8 cellular contexts compared by ENCODE assay signal in the genomic region with DNA sequence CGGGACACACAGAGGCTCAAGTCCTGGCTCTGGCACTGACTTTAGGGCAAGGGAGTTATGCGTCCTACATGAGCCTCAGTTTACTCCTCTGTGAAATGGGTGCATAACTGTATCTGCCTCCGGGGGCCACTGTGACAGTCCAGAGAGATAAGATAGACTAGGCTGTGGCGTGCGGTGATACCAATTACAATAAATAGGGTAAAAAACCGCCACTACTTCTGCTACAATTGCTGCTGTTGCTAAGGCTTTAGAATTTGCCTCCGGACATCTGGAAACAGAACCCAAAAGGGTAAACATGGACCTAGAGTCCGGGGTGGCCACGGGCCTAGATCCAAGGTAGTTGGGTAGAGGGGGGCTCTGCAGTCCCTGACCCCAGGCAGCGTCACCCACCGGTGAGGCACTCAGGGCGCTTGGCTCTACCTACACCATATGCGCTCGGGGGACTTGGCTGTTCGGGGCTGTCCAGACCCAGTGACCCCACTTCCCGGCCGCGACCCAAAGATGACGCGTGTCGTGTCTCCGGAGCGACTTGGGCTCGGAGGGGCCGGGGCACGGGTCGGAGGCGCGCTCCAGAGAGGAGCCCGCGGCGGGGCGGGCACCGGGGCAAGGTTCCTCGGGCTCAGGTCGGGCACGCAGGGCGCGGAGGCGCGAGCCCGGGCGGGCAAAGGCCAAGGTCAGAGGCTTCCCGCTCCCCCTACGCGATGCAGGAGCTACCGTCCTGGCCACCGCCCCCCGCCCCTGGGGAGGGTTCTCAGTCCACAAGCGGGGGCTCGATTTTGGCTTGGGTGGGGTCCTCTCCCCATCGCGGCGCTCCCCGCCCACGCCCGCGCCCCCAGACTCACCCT. TPM values are rescaled to one million over a fixed set of nuclear protein-coding genes. Genes with fewer than 3 reads are reported as not detected.
DNase-seq lines count a peak whose midpoint lies in the region; ATAC-seq and TF ChIP-seq lines count a peak whose summit lies in the region.

No MANE protein-coding gene starts in this region.

- H3K27ac ChIP-seq in SK-N-MC (no peak overlapping the region), fibroblast of lung (ENCODE audit: insufficient read depth, low read length) (no peak overlapping the region), neural progenitor cell (no peak overlapping the region)

- H3K4me2 ChIP-seq in fibroblast of lung (ENCODE audit: extremely low read depth, insufficient read depth, low read length), result peak overlapping the region; percentile 64
- H3K4me2 ChIP-seq in neural progenitor cell, result peak overlapping the region; percentile 99

- peak; percentile 51 for DNase-seq in activated CD8-positive, alpha-beta memory T cell treated with anti-CD3 and anti-CD28 coated beads, Interleukin-2, amount 50 U/mL, for 48 hours
- no peak for DNase-seq in activated CD8-positive, alpha-beta memory T cell treated with anti-CD3 and anti-CD28 coated beads, Interleukin-2, amount 50 U/mL, for 4 hours
- no peak for DNase-seq in SK-N-MC (ENCODE audit: low read depth, low spot score)
- no peak for DNase-seq in fibroblast of lung (ENCODE audit: low read depth in 2 of 2)
- DNase-seq in neural progenitor cell (ENCODE audit: low spot score), result peak; percentile 36

- H3K79me2 ChIP-seq in fibroblast of lung (ENCODE audit: control insufficient read depth, insufficient read depth, low read length) (no peaks in the 10 kb centered on the region), neural progenitor cell (ENCODE audit: low read depth) (peaks cover 47% of the 10 kb centered on the region)

- no peaks in the 10 kb centered on the region for H3K36me3 Mint-ChIP-seq in neural progenitor cell

- H3K4me1 ChIP-seq in fibroblast of lung (ENCODE audit: control insufficient read depth, extremely low read depth, insufficient read depth, low read length) (no peaks in the 10 kb centered on the region), neural progenitor cell (peaks cover 5% of the 10 kb centered on the region)

- ATAC-seq in GM21381 (IDR thresholded peaks at IDR 0.05; ENCODE audit: unreplicated experiment) (no peak), GM18870 (IDR thresholded peaks at IDR 0.05; ENCODE audit: unreplicated experiment) (no peak), GM19035 (IDR thresholded peaks at IDR 0.05; ENCODE audit: unreplicated experiment) (no peak)

- H3F3A ChIP-seq in neural progenitor cell (ENCODE audit: low read depth), result peaks cover 34% of the 10 kb centered on the region

- H3K9ac ChIP-seq in SK-N-MC (ENCODE audit: insufficient read length), result peak overlapping the region; percentile 91
- H3K9ac ChIP-seq in fibroblast of lung (ENCODE audit: insufficient read depth, low read length), result peak overlapping the region; percentile 57
- H3K9ac ChIP-seq in neural progenitor cell, result no peak overlapping the region

- H2AFZ ChIP-seq in fibroblast of lung (ENCODE audit: low read length) (no peak overlapping the region), neural progenitor cell (replicated peaks) (no peak overlapping the region)

- H3K27me3 Mint-ChIP-seq in neural progenitor cell (ENCODE audit: insufficient read depth, low read depth), result peaks cover 10% of the 10 kb centered on the region

- peak overlapping the region; percentile 84 for H3K4me3 Mint-ChIP-seq in neural progenitor cell

- no peak for TF ChIP-seq CTCF in fibroblast of lung (conservative IDR thresholded peaks at IDR 0.05 in 1 of 2, IDR thresholded peaks at IDR 0.05 in 1 of 2; ENCODE audit: low read depth in 1 of 2, low read length in 2 of 2)
- no peak for TF ChIP-seq CTCF in neural progenitor cell (IDR thresholded peaks at IDR 0.05)

- no peaks in the 10 kb centered on the region for H3K27me3 ChIP-seq in fibroblast of lung (ENCODE audit: control insufficient read depth, insufficient read depth, low read length)
- peaks cover 11% of the 10 kb centered on the region for H3K27me3 ChIP-seq in neural progenitor cell

- peaks cover 25% of the 10 kb centered on the region for H3K4me1 Mint-ChIP-seq in neural progenitor cell

- H3K4me3 ChIP-seq in SK-N-MC (peak overlapping the region; percentile 86), fibroblast of lung (replicated peaks in 1 of 4; ENCODE audit: control extremely low read depth in 1 of 4, insufficient read depth in 1 of 4, low read depth in 3 of 4, low read length in 4 of 4) (peak overlapping the region; percentile 32 to 69 (median 43)), neural progenitor cell (peak overlapping the region; percentile 99)

- H3K9me3 Mint-ChIP-seq in neural progenitor cell, result no peaks in the 10 kb centered on the region

- H4K20me1 ChIP-seq in fibroblast of lung (ENCODE audit: control insufficient read depth, extremely low read depth, insufficient read depth, low read length) (no peaks in the 10 kb centered on the region), neural progenitor cell (ENCODE audit: low read depth) (peaks cover 48% of the 10 kb centered on the region)

- H3K9me3 ChIP-seq in SK-N-MC (ENCODE audit: low read depth, low read length), result no peaks in the 10 kb centered on the region
- H3K9me3 ChIP-seq in fibroblast of lung (ENCODE audit: control insufficient read depth, insufficient read depth, low read depth, low read length), result no peaks in the 10 kb centered on the region
- no peaks in the 10 kb centered on the region for H3K9me3 ChIP-seq in neural progenitor cell (ENCODE audit: low read depth)

- H3K27ac Mint-ChIP-seq in neural progenitor cell, result no peak overlapping the region

- H3K36me3 ChIP-seq in SK-N-MC (ENCODE audit: insufficient read depth, low read length) (no peaks in the 10 kb centered on the region), fibroblast of lung (ENCODE audit: control insufficient read depth, insufficient read depth, low read length) (no peaks in the 10 kb centered on the region), neural progenitor cell (no peaks in the 10 kb centered on the region)

RNA-seq across cellular contexts. Expression of a gene that starts 1.0 kb away (rescaled TPM):
- total RNA-seq in fibroblast of lung (23.9 and 25.4 TPM in 2 replicates), neural progenitor cell (ENCODE audit: low replicate concordance) (20.8 and 23.0 TPM in 2 replicates)
- polyA plus RNA-seq in fibroblast of lung, result 2.3 and 3.7 TPM in 2 replicates
- polyA plus RNA-seq in fibroblast of lung (2012), result 2.4 and 4.6 TPM in 2 replicates
- 59.5 and 99.1 TPM in 2 replicates for polyA minus RNA-seq in fibroblast of lung (ENCODE audit: low replicate concordance)

RNA-seq across cellular contexts. Expression of a gene that starts 55.6 kb away (rescaled TPM):
- total RNA-seq in fibroblast of lung (33.1 and 45.1 TPM in 2 replicates), neural progenitor cell (ENCODE audit: low replicate concordance) (13.6 and 41.0 TPM in 2 replicates)
- polyA plus RNA-seq in fibroblast of lung, result 6.1 and 7.8 TPM in 2 replicates
- 19.8 and 20.8 TPM in 2 replicates for polyA plus RNA-seq in fibroblast of lung (2012)
- polyA minus RNA-seq in fibroblast of lung (ENCODE audit: low replicate concordance), result 5.6 and 11.1 TPM in 2 replicates

Comparison
In these comparisons a context has a peak if more than half of its experiments do, and no peak if none do; other contexts are left out.
1. DNase-seq: peak in activated CD8-positive, alpha-beta memory T cell treated with anti-CD3 and anti-CD28 coated beads, Interleukin-2, amount 50 U/mL, for 48 hours (single experiment) and neural progenitor cell (single experiment); none in activated CD8-positive, alpha-beta memory T cell treated with anti-CD3 and anti-CD28 coated beads, Interleukin-2, amount 50 U/mL, for 4 hours (single experiment), SK-N-MC (single experiment) and fibroblast of lung (0 of 2).
2. H3K4me3 ChIP-seq: peak in every context shown above with its lines; median percentile 99 in neural progenitor cell; 86 in SK-N-MC; 43 in fibroblast of lung.